35 cellular contexts compared by ENCODE assay signal in genomic region chr10:125194814-125195213, GRCh38. TPM values are rescaled to one million over a fixed set of nuclear protein-coding genes. Genes with fewer than 3 reads are reported as not detected.
A peak's percentile ranks its signal among the peaks of the same experiment; 100 is the strongest.
DNase-seq lines count a peak whose midpoint lies in the region; ATAC-seq, FAIRE-seq and TF ChIP-seq lines count a peak whose summit lies in the region.
"Had no signal": no experiment of that assay in that cellular context is flagged by ENCODE, and none has a peak within 500 bp of the region (broad histone marks: within the 10 kb centered on the region; RNA-seq: fewer than 3 reads in every experiment).

No MANE protein-coding gene starts in this region.

- CTCF ChIA-PET in K562 (lab: Yijun Ruan, JAX; ENCODE audit: low intra/inter-chr PET ratio): no interaction called here
- CTCF ChIA-PET in A673 (lab: Charles Lee): no interaction called here

- peaks cover 3 to 26% of the 10 kb centered on the region in 2 experiments; a peak in 3 of 5 replicates for H3K27me3 ChIP-seq in K562 (ENCODE audit: control insufficient read depth in 2 of 2, insufficient read depth in 2 of 2, low read length in 2 of 2)
- peaks cover 0 to 10% (median 0%) of the 10 kb centered on the region in 7 donors for H3K27me3 ChIP-seq in spleen (replicated peaks in 1 of 7)
- no peaks in the 10 kb centered on the region for H3K27me3 ChIP-seq in A673 (replicated peaks; ENCODE audit: insufficient read depth, low read depth, low read length, poor library complexity)
- H3K27me3 ChIP-seq in GM23338 (ENCODE audit: insufficient read depth): no peaks in the 10 kb centered on the region
- H3K27me3 ChIP-seq: BE2C; BLaER1; BLaER1 treated with 17β-estradiol and CSF1 and Interleukin-3, amounts not matched to agents 10 nM and 100 nM had no signal

- H3K79me2 ChIP-seq in K562 (ENCODE audit: control insufficient read depth, insufficient read depth, low read length) (no peaks in the 10 kb centered on the region), GM23338 (replicated peaks; ENCODE audit: insufficient read depth) (no peaks in the 10 kb centered on the region)

- peaks cover 9% of the 10 kb centered on the region for H3K27me3 Mint-ChIP-seq in nephron progenitor cell (ENCODE audit: low read depth, poor library complexity)
- peaks cover 5% of the 10 kb centered on the region for H3K27me3 Mint-ChIP-seq in GM23338 (ENCODE audit: insufficient read depth, low read depth, poor library complexity)
- H3K27me3 Mint-ChIP-seq: CD4-positive, CD25-positive, alpha-beta regulatory T cell had no signal

- H3K4me3 Mint-ChIP-seq in nephron progenitor cell (no peak overlapping the region), GM23338 (no peak overlapping the region)
- H3K4me3 Mint-ChIP-seq: B cell; CD14-positive monocyte; CD4-positive, alpha-beta memory T cell; CD4-positive, alpha-beta T cell; CD4-positive, CD25-positive, alpha-beta regulatory T cell; CD8-positive, alpha-beta memory T cell; CD8-positive, alpha-beta T cell had no signal

- in situ Hi-C loops in K562 (cut with MboI): no loop called here

- H3K27ac ChIP-seq in K562 (ENCODE audit: extremely low read depth, low read depth, low read length) (no peak overlapping the region), spleen (no peak overlapping the region), A673 (ENCODE audit: low read depth, low read length, poor library complexity, severe bottlenecking) (no peak overlapping the region), GM23338 (ENCODE audit: low read depth) (no peak overlapping the region)
- H3K27ac ChIP-seq: 22Rv1; A549; BLaER1 treated with 17β-estradiol and CSF1 and Interleukin-3, amounts not matched to agents 10 nM and 100 nM; C4-2B had no signal

- FAIRE-seq in K562 (lab: Jason Lieb, UNC): no peak
- FAIRE-seq: A204.1, A549, D721Med had no signal

- H2AFZ ChIP-seq in K562 (ENCODE audit: low read depth, low read length): no peak overlapping the region
- no peak overlapping the region for H2AFZ ChIP-seq in GM23338

- intact Hi-C loops in K562 (cut with micrococcal nuclease): no loop called here
- intact Hi-C loops in sciatic nerve (cut with DNase I): no loop called here
- intact Hi-C loops in spleen (cut with DNase I; ENCODE audit: low total_unique reads): no loop called here
- intact Hi-C loops in A673 (cut with micrococcal nuclease; ENCODE audit: unreplicated experiment): no loop called here

- H3K9ac ChIP-seq in K562 (ENCODE audit: insufficient read depth in 1 of 2, low read depth in 2 of 2, low read length in 2 of 2): no peak overlapping the region
- H3K9ac ChIP-seq: BLaER1; BLaER1 treated with 17β-estradiol and CSF1 and Interleukin-3, amounts not matched to agents 10 nM and 100 nM had no signal

- H4K20me1 ChIP-seq in K562 (replicated peaks; ENCODE audit: control insufficient read depth, insufficient read depth, low read length) (no peaks in the 10 kb centered on the region), GM23338 (replicated peaks; ENCODE audit: insufficient read depth) (no peaks in the 10 kb centered on the region)
- H4K20me1 ChIP-seq: BLaER1 had no signal

- H3K4me3 ChIP-seq in K562 (no peak overlapping the region), spleen (no peak overlapping the region), A673 (ENCODE audit: low read depth, low read length, poor library complexity, severe bottlenecking) (no peak overlapping the region), GM23338 (no peak overlapping the region)
- H3K4me3 ChIP-seq: A549; BLaER1; BLaER1 treated with 17β-estradiol and CSF1 and Interleukin-3, amounts not matched to agents 10 nM and 100 nM had no signal

- no peak for ATAC-seq in K562
- ATAC-seq in sciatic nerve: no peak
- no peak for ATAC-seq in GM23338
- ATAC-seq: A549; CD8-positive, alpha-beta T cell had no signal

- no peak for TF ChIP-seq RAD21 in K562 (CRISPR knock-in tag; conservative IDR thresholded peaks at IDR 0.05 in 1 of 2, IDR thresholded peaks at IDR 0.05 in 1 of 2)

- no peak for TF ChIP-seq EP300 in K562 (IDR thresholded peaks at IDR 0.05; ENCODE audit: low read length)

- no peaks in the 10 kb centered on the region for H3K9me1 ChIP-seq in K562 (ENCODE audit: control insufficient read depth, insufficient read depth, low read length)

- H3K9me3 ChIP-seq in K562 (replicated peaks; ENCODE audit: control insufficient read depth, insufficient read depth, low read depth, low read length) (no peaks in the 10 kb centered on the region), spleen (no peaks in the 10 kb centered on the region), A673 (ENCODE audit: low read depth, low read length, poor library complexity, severe bottlenecking) (no peaks in the 10 kb centered on the region)
- H3K9me3 ChIP-seq: A549; BE2C; BLaER1; BLaER1 treated with 17β-estradiol and CSF1 and Interleukin-3, amounts not matched to agents 10 nM and 100 nM; Caco-2 had no signal

- BruUV-seq in K562 (replicated peaks; lab: Mats Ljungman, UMichigan) (no TSS peak), A673 (replicated peaks; lab: Mats Ljungman, UMichigan) (no TSS peak)

- H3K27ac Mint-ChIP-seq in nephron progenitor cell: peak overlapping the region; percentile 80
- no peak overlapping the region for H3K27ac Mint-ChIP-seq in GM23338
- H3K27ac Mint-ChIP-seq: B cell; CD14-positive monocyte; CD4-positive, alpha-beta memory T cell; CD4-positive, alpha-beta T cell; CD4-positive, CD25-positive, alpha-beta regulatory T cell; CD8-positive, alpha-beta T cell had no signal

- no peaks in the 10 kb centered on the region for H3F3A ChIP-seq in GM23338 (replicated peaks; ENCODE audit: low read depth)

- TF ChIP-seq CTCF in K562 (IDR thresholded peaks at IDR 0.05 in 2 of 3, conservative IDR thresholded peaks at IDR 0.05 in 1 of 3; ENCODE audit: insufficient read depth in 2 of 3, low read depth in 1 of 3, low read length in 3 of 3): no peak
- no peak for TF ChIP-seq CTCF in nephron progenitor cell (IDR thresholded peaks at IDR 0.05)
- no peak for TF ChIP-seq CTCF in spleen (IDR thresholded peaks at IDR 0.05 in 8 of 11, conservative IDR thresholded peaks at IDR 0.05 in 3 of 11)
- TF ChIP-seq CTCF in A673 (conservative IDR thresholded peaks at IDR 0.05; ENCODE audit: low read depth, low read length): no peak
- no peak for TF ChIP-seq CTCF in GM23338 (conservative IDR thresholded peaks at IDR 0.05; ENCODE audit: low read depth in 2 of 2)

- H3K36me3 Mint-ChIP-seq in nephron progenitor cell (ENCODE audit: low read depth) (no peaks in the 10 kb centered on the region), GM23338 (ENCODE audit: low read depth) (no peaks in the 10 kb centered on the region)
- H3K36me3 Mint-ChIP-seq: CD14-positive monocyte; CD4-positive, alpha-beta memory T cell; CD4-positive, CD25-positive, alpha-beta regulatory T cell; CD8-positive, alpha-beta memory T cell; CD8-positive, alpha-beta T cell had no signal

- H3K36me3 ChIP-seq in K562 (ENCODE audit: control insufficient read depth, insufficient read depth, low read length): no peaks in the 10 kb centered on the region
- H3K36me3 ChIP-seq in spleen: no peaks in the 10 kb centered on the region
- H3K36me3 ChIP-seq in A673 (ENCODE audit: insufficient read depth, low read length, poor library complexity, severe bottlenecking): no peaks in the 10 kb centered on the region
- H3K36me3 ChIP-seq in GM23338 (ENCODE audit: insufficient read depth): no peaks in the 10 kb centered on the region
- H3K36me3 ChIP-seq: BE2C; BLaER1; BLaER1 treated with 17β-estradiol and CSF1 and Interleukin-3, amounts not matched to agents 10 nM and 100 nM had no signal

- TF ChIP-seq POLR2A in K562 (conservative IDR thresholded peaks at IDR 0.05) (no peak), spleen (IDR thresholded peaks at IDR 0.05) (no peak)

- no peak for DNase-seq in K562 (ENCODE audit: extremely low read depth in 1 of 4, low spot score in 3 of 4)
- DNase-seq in nephron progenitor cell: no peak
- peak; percentile 30 for DNase-seq in sciatic nerve (ENCODE audit: low spot score)
- peak; percentile 50 for DNase-seq in spleen
- no peak for DNase-seq in A673 (ENCODE audit: low spot score)
- DNase-seq in cerebellar nuclear complex (lab: John Stamatoyannopoulos, UW): no peak
- no peak for DNase-seq in NOMO-1 treated with DMSO at 0.1 percent for 48 hours (lab: John Stamatoyannopoulos, UW; ENCODE audit: unreplicated experiment)
- no peak for DNase-seq in GM23338 (ENCODE audit: low spot score)
- DNase-seq: 8988T; ACHN; AML-193; BE2C; C1 segment of cervical spinal cord; Caco-2; Calu3; CD4-positive, alpha-beta memory T cell; CD4-positive, CD25-positive, alpha-beta regulatory T cell; CD8-positive, alpha-beta memory T cell; CD8-positive, alpha-beta T cell; COR-L47; DMS 273 treated with DMSO at 0.1 percent for 48 hours; DMS79; DMS79 treated with DMSO at 0.1 percent for 48 hours; DND-41; EL had no signal

- POLR2A ChIA-PET in K562 (lab: Yijun Ruan, JAX): no interaction called here
- POLR2A ChIA-PET in A673 (lab: Charles Lee; ENCODE audit: low non-redundant PET): no interaction called here

- no peak overlapping the region for H3K4me2 ChIP-seq in K562 (ENCODE audit: insufficient read depth, low read length)
- H3K4me2 ChIP-seq in GM23338: no peak overlapping the region
- H3K4me2 ChIP-seq: A549 had no signal

- H3K9me3 Mint-ChIP-seq in nephron progenitor cell (no peaks in the 10 kb centered on the region), GM23338 (no peaks in the 10 kb centered on the region)
- H3K9me3 Mint-ChIP-seq: CD14-positive monocyte; CD4-positive, alpha-beta T cell; CD8-positive, alpha-beta T cell had no signal

- H3K4me1 Mint-ChIP-seq in nephron progenitor cell (peaks cover 18% of the 10 kb centered on the region), GM23338 (peaks cover 3% of the 10 kb centered on the region; the same call in 1 of the 3 replicates)
- H3K4me1 Mint-ChIP-seq: B cell; CD14-positive monocyte; CD4-positive, alpha-beta memory T cell; CD4-positive, CD25-positive, alpha-beta regulatory T cell; CD8-positive, alpha-beta memory T cell had no signal

- H3K9me2 ChIP-seq in GM23338 (ENCODE audit: insufficient read depth): no peaks in the 10 kb centered on the region

- H3K4me1 ChIP-seq in K562 (replicated peaks in 1 of 2; ENCODE audit: control insufficient read depth in 2 of 2, insufficient read depth in 2 of 2, low read length in 2 of 2): no peaks in the 10 kb centered on the region; a peak in 1 of 5 replicates
- H3K4me1 ChIP-seq in spleen: no peaks in the 10 kb centered on the region
- H3K4me1 ChIP-seq in A673 (ENCODE audit: insufficient read depth, low read length, poor library complexity, severe bottlenecking): no peaks in the 10 kb centered on the region
- no peaks in the 10 kb centered on the region for H3K4me1 ChIP-seq in GM23338 (ENCODE audit: insufficient read depth)
- H3K4me1 ChIP-seq: A549, BE2C, Caco-2 had no signal

- 23% methylated on average over 8 of the region's 10 CpGs for WGBS in K562 (ENCODE audit: insufficient coverage, low coverage, missing lambda C conversion rate)
- 90 to 96% (median 94%) methylated on average over 10 of the region's 10 CpGs for WGBS in spleen, 5 donors

RNA-seq across cellular contexts. Expression of gene CTBP2, which starts 34.5 kb away (rescaled TPM):
- total RNA-seq in K562 (2011; cell fraction: chromatin; rRNA removed; ENCODE audit: low replicate concordance): 15.3 and 51.2 TPM in 2 replicates
- 15.2 and 21.3 TPM in 2 replicates for total RNA-seq in K562 (2011; cell fraction: nucleolus; rRNA removed)
- 17.3 and 22.5 TPM in 2 replicates for total RNA-seq in K562 (2011; cell fraction: nucleoplasm; rRNA removed)
- total RNA-seq in K562 (2014; rRNA removed) (6.0 and 7.2 TPM in 2 replicates), K562 (2014; rRNA removed; fragmentation: Illumina TruSeq; extraction: Trizol) (8.0 and 8.3 TPM in 2 replicates), K562 (2015; rRNA removed; fragmentation: Illumina TruSeq; extraction: Trizol) (6.9 and 7.2 TPM in 2 replicates), K562 (2021) (6.5 and 8.8 TPM in 2 replicates), sciatic nerve (46.9 TPM), spleen (10 to 100 TPM; 32.2 to 74.4 (median 52.0) TPM), A673 (2021) (77.8 and 81.7 TPM in 2 replicates)
- polyA plus RNA-seq in K562 (2011; rRNA removed) (1.3 and 1.8 TPM in 2 replicates), K562 (2014; fragmentation: Illumina TruSeq; extraction: Trizol) (2.0 and 3.2 TPM in 2 replicates), K562 (2014; fragmentation: Nextera tagmentation; extraction: Ambion mirVana) (1 to 10 TPM; 1.5 to 1.9 TPM), K562 (2014; rRNA removed) (5.1 and 5.6 TPM in 2 replicates), spleen (10 to 100 TPM in 1 of 3 donors, 1 to 10 TPM in 2; 6.7 to 19.2 (median 7.0) TPM), GM23338 (2016; fragmentation: Nextera tagmentation; extraction: Ambion mirVana) (133 and 138 TPM in 2 replicates)
- polyA plus RNA-seq in K562 (2011; cell fraction: cytosol; rRNA removed): 0.41 and 1.2 TPM in 2 replicates
- 1.1 and 1.4 TPM in 2 replicates for polyA plus RNA-seq in K562 (2011; cell fraction: nucleus; rRNA removed)
- polyA plus RNA-seq in K562 (2012): 2.5 and 2.7 TPM in 2 replicates
- 14.4 and 22.5 TPM in 2 replicates for polyA minus RNA-seq in K562 (2011; rRNA and poly(A)+ RNA removed)
- polyA minus RNA-seq in K562 (2011; cell fraction: cytosol; rRNA and poly(A)+ RNA removed): 9.6 and 12.3 TPM in 2 replicates
- polyA minus RNA-seq in K562 (2011; cell fraction: nucleus; rRNA and poly(A)+ RNA removed): 11.4 and 17.2 TPM in 2 replicates
- 233 and 265 TPM in 2 replicates for total RNA-seq in GM23338 (2014; rRNA removed; shearing (Covaris generic))

Comparison
In these comparisons a context has a peak if more than half of its experiments do, and no peak if none do; other contexts are left out.
1. DNase-seq: peak in sciatic nerve (single experiment) and spleen (single experiment); none in K562 (0 of 4), nephron progenitor cell (single experiment), A673 (single experiment), cerebellar nuclear complex (0 of 2), NOMO-1 treated with DMSO at 0.1 percent for 48 hours (single experiment) and GM23338 (single experiment).